Comparison of ENCODE assay signal across 11 cellular contexts in genomic region chr15:85527907-85528306, GRCh38.
DNase-seq lines count a peak whose midpoint lies in the region; ATAC-seq, FAIRE-seq and TF ChIP-seq lines count a peak whose summit lies in the region.
"Had no signal": no experiment of that assay in that cellular context is flagged by ENCODE, and none has a peak within 500 bp of the region (broad histone marks: within the 10 kb centered on the region; RNA-seq: fewer than 3 reads in every experiment).

No MANE protein-coding gene starts in this region.

- no peaks in the 10 kb centered on the region for H3K27me3 ChIP-seq in AG04450 (ENCODE audit: control insufficient read depth, insufficient read depth, low read length)
- H3K27me3 ChIP-seq: colonic mucosa had no signal

- peak; percentile 65 for DNase-seq in AG04450 (ENCODE audit: low read depth, low spot score)
- DNase-seq in HFFc6 = peak; percentile 75
- no peak for DNase-seq in memory B cell (ENCODE audit: low spot score in 2 of 2)
- DNase-seq in HTR-8/SVneo (ENCODE audit: insufficient read length, low spot score) = no peak
- DNase-seq in immature natural killer cell = no peak
- no peak for DNase-seq in NK-92 treated with Interleukin-12 subunit alpha and Interleukin-12 subunit beta, amount 100 ng/mL, for 24 hours (lab: John Stamatoyannopoulos, UW)
- no peak for DNase-seq in GDM1 (lab: John Stamatoyannopoulos, UW)
- DNase-seq: activated CD4-positive, alpha-beta T cell treated with anti-CD3 and anti-CD28 coated beads for 48 hours; colonic mucosa; NCI-H524 treated with DMSO at 0.1 percent for 48 hours had no signal

- no peak for FAIRE-seq in HTR-8/SVneo (lab: Jason Lieb, UNC)

- no peaks in the 10 kb centered on the region for H3K9me3 Mint-ChIP-seq in HFFc6
- no peaks in the 10 kb centered on the region for H3K9me3 Mint-ChIP-seq in dendritic cell treated with granulocyte-macrophage colony-stimulating factor and Interleukin-4, amounts not matched to agents 40 ng/mL and 50 ng/mL, for 4 days
- no peaks in the 10 kb centered on the region for H3K9me3 Mint-ChIP-seq in memory B cell
- no peaks in the 10 kb centered on the region for H3K9me3 Mint-ChIP-seq in immature natural killer cell

- H3K36me3 Mint-ChIP-seq in HFFc6 (ENCODE audit: low read depth) (peaks cover 7% of the 10 kb centered on the region), memory B cell (peaks cover 18% of the 10 kb centered on the region), immature natural killer cell (peaks cover 0 to 22% (median 12%) of the 10 kb centered on the region in 3 donors)
- no peaks in the 10 kb centered on the region for H3K36me3 Mint-ChIP-seq in dendritic cell treated with granulocyte-macrophage colony-stimulating factor and Interleukin-4, amounts not matched to agents 40 ng/mL and 50 ng/mL, for 4 days (ENCODE audit: low read depth)

- CTCF ChIA-PET in AG04450 (lab: Charles Lee) = interaction anchor here (0.6 to 1.8 kb wide), 4 partner anchors 9 to 117 kb away, joined by 4 to 12 read pairs (median 5); no protein-coding TSS in a partner anchor

- peak overlapping the region; percentile 86 for H3K27ac Mint-ChIP-seq in HFFc6
- H3K27ac Mint-ChIP-seq in dendritic cell treated with granulocyte-macrophage colony-stimulating factor and Interleukin-4, amounts not matched to agents 40 ng/mL and 50 ng/mL, for 4 days = peak overlapping the region; percentile 45
- H3K27ac Mint-ChIP-seq in memory B cell = peak overlapping the region; percentile 38
- no peak overlapping the region for H3K27ac Mint-ChIP-seq in immature natural killer cell

- intact Hi-C loops in dendritic cell treated with granulocyte-macrophage colony-stimulating factor and Interleukin-4, amounts not matched to agents 40 ng/mL and 50 ng/mL, for 4 days (cut with micrococcal nuclease) = no loop called here

- H3K9me3 ChIP-seq in AG04450 (ENCODE audit: control insufficient read depth, insufficient read depth, low read length) = no peaks in the 10 kb centered on the region
- H3K9me3 ChIP-seq: colonic mucosa had no signal

- no peak for TF ChIP-seq CTCF in AG04450 (IDR thresholded peaks at IDR 0.05; ENCODE audit: low read depth, low read length)
- TF ChIP-seq CTCF in HFFc6 (IDR thresholded peaks at IDR 0.05) = no peak

- H3K4me1 Mint-ChIP-seq in HFFc6 (ENCODE audit: low read depth) = peaks cover 35% of the 10 kb centered on the region
- peaks cover 52% of the 10 kb centered on the region for H3K4me1 Mint-ChIP-seq in dendritic cell treated with granulocyte-macrophage colony-stimulating factor and Interleukin-4, amounts not matched to agents 40 ng/mL and 50 ng/mL, for 4 days (ENCODE audit: low read depth)
- H3K4me1 Mint-ChIP-seq in memory B cell = peaks cover 48% of the 10 kb centered on the region
- peaks cover 40 to 47% of the 10 kb centered on the region in 2 donors for H3K4me1 Mint-ChIP-seq in immature natural killer cell

- H3K27ac ChIP-seq in AG04450 (ENCODE audit: low read depth, low read length) = peak overlapping the region; percentile 88
- H3K27ac ChIP-seq: colonic mucosa had no signal

- H3K4me3 Mint-ChIP-seq in HFFc6 (peak overlapping the region; percentile 1; the same call in 1 of the 2 replicates), memory B cell (no peak overlapping the region), immature natural killer cell (no peak overlapping the region)
- H3K4me3 Mint-ChIP-seq in dendritic cell treated with granulocyte-macrophage colony-stimulating factor and Interleukin-4, amounts not matched to agents 40 ng/mL and 50 ng/mL, for 4 days = no peak overlapping the region

- H3K4me3 ChIP-seq in AG04450 (ENCODE audit: low read depth, low read length) = no peak overlapping the region
- H3K4me3 ChIP-seq: colonic mucosa had no signal

- POLR2A ChIA-PET in AG04450 (lab: Yijun Ruan, JAX) = no interaction called here

- H3K27me3 Mint-ChIP-seq in HFFc6 (ENCODE audit: insufficient read depth) (0 out of 2 replicates have a peak, but pooled peaks cover 1% of the 10 kb centered on the region), memory B cell (no peaks in the 10 kb centered on the region), immature natural killer cell (ENCODE audit: low read depth in 3 of 3) (peaks cover 0 to 4% (median 0%) of the 10 kb centered on the region in 3 donors)
- no peaks in the 10 kb centered on the region for H3K27me3 Mint-ChIP-seq in dendritic cell treated with granulocyte-macrophage colony-stimulating factor and Interleukin-4, amounts not matched to agents 40 ng/mL and 50 ng/mL, for 4 days

- ATAC-seq in memory B cell (ENCODE audit: low read depth) = no peak

Comparison
In these comparisons a context has a peak if more than half of its experiments do, and no peak if none do; other contexts are left out.
1. DNase-seq: peak in AG04450 (single experiment) and HFFc6 (single experiment); none in memory B cell (0 of 2), HTR-8/SVneo (single experiment), immature natural killer cell (0 of 3), NK-92 treated with Interleukin-12 subunit alpha and Interleukin-12 subunit beta, amount 100 ng/mL, for 24 hours (single experiment) and GDM1 (single experiment).
2. H3K27ac Mint-ChIP-seq: peak in HFFc6 (single experiment), dendritic cell treated with granulocyte-macrophage colony-stimulating factor and Interleukin-4, amounts not matched to agents 40 ng/mL and 50 ng/mL, for 4 days (single experiment) and memory B cell (single experiment); none in immature natural killer cell (0 of 6).